Comparison of ENCODE assay signal across 1 cellular context in the genomic region with DNA sequence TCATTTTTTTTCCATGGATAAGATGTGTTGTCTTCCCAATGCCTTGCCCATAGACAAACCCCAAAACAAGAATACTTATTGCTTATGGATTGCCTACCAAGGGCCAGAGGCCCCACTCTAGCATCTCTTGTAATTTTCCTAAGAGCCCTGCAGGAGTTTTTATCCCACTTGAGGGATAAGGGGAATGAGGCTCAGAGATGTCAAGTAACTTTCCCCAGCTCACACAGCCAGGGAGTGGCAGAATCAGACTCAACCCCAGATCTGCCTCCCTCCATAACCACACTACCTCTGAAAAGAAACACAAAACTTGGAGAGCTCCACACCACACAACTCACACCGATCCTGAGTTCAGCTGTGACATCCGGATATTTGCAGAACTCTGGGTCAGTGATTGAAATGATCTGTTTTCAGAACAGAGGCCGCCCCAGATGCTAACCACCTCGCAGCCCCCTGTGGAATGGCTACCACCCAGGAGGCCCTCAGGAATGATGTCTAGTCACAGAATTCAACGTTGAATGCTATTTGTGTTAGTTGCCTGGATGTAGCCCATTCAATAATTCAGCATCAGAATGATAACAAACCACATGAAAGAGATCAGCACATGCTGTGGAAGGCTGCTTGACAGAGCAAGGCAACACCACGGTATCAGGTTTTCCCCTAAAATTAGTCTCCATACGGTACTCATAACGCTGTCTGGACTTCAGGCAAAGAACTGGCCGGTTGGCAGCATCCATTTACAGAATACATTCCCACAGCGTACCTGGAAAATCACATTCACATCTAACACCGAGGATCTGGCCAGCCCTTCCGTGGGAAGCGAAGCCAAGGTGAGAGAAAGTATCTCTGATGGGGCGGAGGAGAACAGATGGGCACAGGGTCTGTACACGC.
TF ChIP-seq lines count a peak whose summit lies in the region.

No MANE protein-coding gene starts in this region.

TF ChIP-seq in SK-N-SH treated with all-trans-retinoic acid at 6 μM for 48 hours, 23 proteins besides CTCF, POLR2A, EP300 and RAD21:
- TF ChIP-seq, protein P1, sequence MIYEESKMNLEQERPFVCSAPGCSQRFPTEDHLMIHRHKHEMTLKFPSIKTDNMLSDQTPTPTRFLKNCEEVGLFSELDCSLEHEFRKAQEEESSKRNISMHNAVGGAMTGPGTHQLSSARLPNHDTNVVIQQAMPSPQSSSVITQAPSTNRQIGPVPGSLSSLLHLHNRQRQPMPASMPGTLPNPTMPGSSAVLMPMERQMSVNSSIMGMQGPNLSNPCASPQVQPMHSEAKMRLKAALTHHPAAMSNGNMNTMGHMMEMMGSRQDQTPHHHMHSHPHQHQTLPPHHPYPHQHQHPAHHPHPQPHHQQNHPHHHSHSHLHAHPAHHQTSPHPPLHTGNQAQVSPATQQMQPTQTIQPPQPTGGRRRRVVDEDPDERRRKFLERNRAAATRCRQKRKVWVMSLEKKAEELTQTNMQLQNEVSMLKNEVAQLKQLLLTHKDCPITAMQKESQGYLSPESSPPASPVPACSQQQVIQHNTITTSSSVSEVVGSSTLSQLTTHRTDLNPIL (CRISPR knock-in tag; IDR thresholded peaks at IDR 0.05; ENCODE audit: low read depth) = no peak
- TF ChIP-seq RARB (CRISPR knock-in tag; IDR thresholded peaks at IDR 0.05) = no peak
- TF ChIP-seq ZNF565 (CRISPR knock-in tag; conservative IDR thresholded peaks at IDR 0.05; ENCODE audit: low read depth) = no peak
- no peak for TF ChIP-seq CSDC2 (CRISPR knock-in tag; IDR thresholded peaks at IDR 0.05)
- TF ChIP-seq, protein P2, sequence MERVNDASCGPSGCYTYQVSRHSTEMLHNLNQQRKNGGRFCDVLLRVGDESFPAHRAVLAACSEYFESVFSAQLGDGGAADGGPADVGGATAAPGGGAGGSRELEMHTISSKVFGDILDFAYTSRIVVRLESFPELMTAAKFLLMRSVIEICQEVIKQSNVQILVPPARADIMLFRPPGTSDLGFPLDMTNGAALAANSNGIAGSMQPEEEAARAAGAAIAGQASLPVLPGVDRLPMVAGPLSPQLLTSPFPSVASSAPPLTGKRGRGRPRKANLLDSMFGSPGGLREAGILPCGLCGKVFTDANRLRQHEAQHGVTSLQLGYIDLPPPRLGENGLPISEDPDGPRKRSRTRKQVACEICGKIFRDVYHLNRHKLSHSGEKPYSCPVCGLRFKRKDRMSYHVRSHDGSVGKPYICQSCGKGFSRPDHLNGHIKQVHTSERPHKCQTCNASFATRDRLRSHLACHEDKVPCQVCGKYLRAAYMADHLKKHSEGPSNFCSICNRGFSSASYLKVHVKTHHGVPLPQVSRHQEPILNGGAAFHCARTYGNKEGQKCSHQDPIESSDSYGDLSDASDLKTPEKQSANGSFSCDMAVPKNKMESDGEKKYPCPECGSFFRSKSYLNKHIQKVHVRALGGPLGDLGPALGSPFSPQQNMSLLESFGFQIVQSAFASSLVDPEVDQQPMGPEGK (CRISPR knock-in tag; IDR thresholded peaks at IDR 0.05; ENCODE audit: borderline replicate concordance) = no peak
